In the genomic region with DNA sequence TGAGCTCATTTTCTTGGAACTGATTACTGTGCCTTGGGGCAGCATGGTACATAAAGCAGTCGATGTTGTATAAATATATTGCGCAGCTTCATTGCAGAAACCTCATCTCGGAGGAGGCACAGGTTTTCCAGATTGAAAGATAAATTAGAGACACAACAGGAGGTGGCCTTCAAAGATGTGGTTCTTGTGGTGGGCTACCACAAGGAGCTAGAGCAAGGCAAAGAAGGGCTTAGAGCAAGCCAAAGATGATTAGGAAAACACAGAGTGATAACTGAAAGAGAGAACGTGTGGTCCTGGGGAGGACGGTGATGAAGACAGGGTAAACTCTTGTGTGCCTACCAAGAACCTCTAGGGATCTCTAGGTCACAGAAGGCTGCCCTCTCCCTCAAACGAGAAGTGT, we compare ENCODE assay signal across 16 cellular contexts.
"Had no signal": no experiment of that assay in that cellular context is flagged by ENCODE, and none has a peak within 500 bp of the region (broad histone marks: within the 10 kb centered on the region; RNA-seq: fewer than 3 reads in every experiment).

No MANE protein-coding gene starts in this region.

- H3K27me3 Mint-ChIP-seq: activated naive CD4-positive, alpha-beta T cell treated with anti-CD3 and anti-CD28 coated beads, Interleukin-2, amount 10 ng/mL, durations not matched to agents 7 days and 5 days had no signal

- H3K27ac ChIP-seq: lower lobe of right lung, neural progenitor cell, ovary, right lobe of liver, stomach, testis, upper lobe of right lung had no signal

- H3K36me3 Mint-ChIP-seq: activated naive CD4-positive, alpha-beta T cell treated with anti-CD3 and anti-CD28 coated beads, Interleukin-2, amount 10 ng/mL, durations not matched to agents 7 days and 5 days; neural progenitor cell had no signal

- H3K4me3 Mint-ChIP-seq: activated naive CD4-positive, alpha-beta T cell treated with anti-CD3 and anti-CD28 coated beads, Interleukin-2, amount 10 ng/mL, durations not matched to agents 7 days and 5 days; activated T-cell treated with anti-CD3 and anti-CD28 coated beads, Interleukin-2, amount 50 U/mL, for 24 hours; dendritic cell treated with granulocyte-macrophage colony-stimulating factor and Interleukin-4, amounts not matched to agents 40 ng/mL and 50 ng/mL, for 4 days; neural progenitor cell; T-helper 2 cell treated with Interferon-gamma antibody and Interleukin-4, amounts not matched to agents 5 μg/mL and 100 μg/mL, for 36 hours had no signal

- H3K9me3 Mint-ChIP-seq: activated naive CD4-positive, alpha-beta T cell treated with anti-CD3 and anti-CD28 coated beads, Interleukin-2, amount 10 ng/mL, durations not matched to agents 7 days and 5 days; activated T-cell treated with anti-CD3 and anti-CD28 coated beads, Interleukin-2, amount 50 U/mL, for 24 hours; dendritic cell treated with granulocyte-macrophage colony-stimulating factor and Interleukin-4, amounts not matched to agents 40 ng/mL and 50 ng/mL, for 4 days; T-helper 2 cell treated with Interferon-gamma antibody and Interleukin-4, amounts not matched to agents 5 μg/mL and 100 μg/mL, for 36 hours had no signal

- ATAC-seq: lower lobe of right lung, right lobe of liver, upper lobe of right lung had no signal

- DNase-seq: activated CD4-positive, alpha-beta T cell treated with anti-CD3 and anti-CD28 coated beads, Interleukin-2, amount 50 U/mL, for 4 hours; activated CD4-positive, CD25-positive, alpha-beta regulatory T cell; activated naive CD4-positive, alpha-beta T cell treated with anti-CD3 and anti-CD28 coated beads, Interleukin-2, amount 10 ng/mL, durations not matched to agents 7 days and 5 days; activated T-cell treated with anti-CD3 and anti-CD28 coated beads, Interleukin-2, amount 50 U/mL, for 24 hours; anterior cingulate cortex; effector memory CD4-positive, alpha-beta T cell; lower lobe of right lung; ovary; right lobe of liver; spleen; stomach; testis; upper lobe of right lung had no signal

- H3K27ac Mint-ChIP-seq: activated naive CD4-positive, alpha-beta T cell treated with anti-CD3 and anti-CD28 coated beads, Interleukin-2, amount 10 ng/mL, durations not matched to agents 7 days and 5 days; activated T-cell treated with anti-CD3 and anti-CD28 coated beads, Interleukin-2, amount 50 U/mL, for 24 hours; dendritic cell treated with granulocyte-macrophage colony-stimulating factor and Interleukin-4, amounts not matched to agents 40 ng/mL and 50 ng/mL, for 4 days; neural progenitor cell; T-helper 2 cell treated with Interferon-gamma antibody and Interleukin-4, amounts not matched to agents 5 μg/mL and 100 μg/mL, for 36 hours had no signal

- H3K4me1 Mint-ChIP-seq: neural progenitor cell had no signal

- H3K4me3 ChIP-seq: lower lobe of right lung, neural progenitor cell, ovary, right lobe of liver, spleen, stomach, testis, upper lobe of right lung had no signal
